Comparison of ENCODE assay signal across 11 cellular contexts in genomic region chr12:77060883-77061240, GRCh38. TPM values are rescaled to one million over a fixed set of nuclear protein-coding genes. Genes with fewer than 3 reads are reported as not detected.
A peak's percentile ranks its signal among the peaks of the same experiment; 100 is the strongest.
DNase-seq lines count a peak whose midpoint lies in the region; ATAC-seq, FAIRE-seq and TF ChIP-seq lines count a peak whose summit lies in the region.
"Had no signal": no experiment of that assay in that cellular context is flagged by ENCODE, and none has a peak within 500 bp of the region (broad histone marks: within the 10 kb centered on the region; RNA-seq: fewer than 3 reads in every experiment).

No MANE protein-coding gene starts in this region.

- POLR2A ChIA-PET in GM12878 (lab: Charles Lee): interaction anchor here (0.6 to 3.8 kb wide), 4 partner anchors 10 to 1580 kb away, joined by 3 to 18 read pairs (median 8); no protein-coding TSS in a partner anchor

- H3K9me3 ChIP-seq in GM12878 (replicated peaks; ENCODE audit: control insufficient read depth, insufficient read depth, low read length): no peaks in the 10 kb centered on the region

- WGBS in GM12878 (ENCODE audit: insufficient coverage, insufficient replicate concordance, low lambda C conversion rate, missing lambda C conversion rate): 5% methylated on average over 5 of the region's 5 CpGs

- peak overlapping the region; percentile 89 for H3K27ac ChIP-seq in GM12878 (ENCODE audit: control insufficient read depth, insufficient read depth)
- H3K27ac ChIP-seq: dorsolateral prefrontal cortex had no signal

- H3K36me3 ChIP-seq in GM12878 (ENCODE audit: control insufficient read depth in 2 of 2, insufficient read depth in 2 of 2, low read length in 1 of 2): peaks cover 0 to 17% of the 10 kb centered on the region in 2 experiments

- CTCF ChIA-PET in GM12878 (lab: Yijun Ruan, JAX): interaction anchor here (1.4 to 4.5 kb wide), 4 partner anchors 11 to 50 kb away, joined by 6 to 45 read pairs (median 8); no protein-coding TSS in a partner anchor

- no TSS peak for BruUV-seq in GM12878 (replicated peaks; lab: Mats Ljungman, UMichigan)

- H3K4me3 Mint-ChIP-seq in stimulated activated naive CD8-positive, alpha-beta T cell treated with anti-CD3 and anti-CD28 coated beads, Interleukin-15, amount 100 ng/mL, for 72 hours: no peak overlapping the region

- RAD21 ChIA-PET in GM12878 (lab: Charles Lee; ENCODE audit: unreplicated experiment): interaction anchor here (0.9 to 2.4 kb wide), 5 partner anchors 10 to 264 kb away, joined by 3 to 17 read pairs (median 5); no protein-coding TSS in a partner anchor

- no peak for TF ChIP-seq RAD21 in GM12878 (IDR thresholded peaks at IDR 0.05; ENCODE audit: insufficient read depth, low read depth, low read length)

- H3K27me3 Mint-ChIP-seq in stimulated activated naive CD8-positive, alpha-beta T cell treated with anti-CD3 and anti-CD28 coated beads, Interleukin-15, amount 100 ng/mL, for 72 hours: peaks cover 16% of the 10 kb centered on the region

- DNase-seq in GM12878 (ENCODE audit: low read depth, low spot score) (peak; percentile 53), kidney tubule cell (ENCODE audit: low spot score) (no peak), NAMALWA (ENCODE audit: low spot score) (no peak)
- no peak for DNase-seq in stimulated activated naive CD8-positive, alpha-beta T cell treated with anti-CD3 and anti-CD28 coated beads, Interleukin-15, amount 100 ng/mL, for 72 hours
- DNase-seq: activated effector memory CD4-positive, alpha-beta T cell treated with anti-CD3 and anti-CD28 coated beads, Interleukin-2, amount 50 U/mL, for 16 hours; dorsolateral prefrontal cortex; NCI-H526 treated with DMSO at 0.1 percent for 48 hours had no signal

- H3K4me2 ChIP-seq in GM12878 (ENCODE audit: control insufficient read depth, insufficient read depth): peak overlapping the region; percentile 93

- intact Hi-C loops in GM12878 (cut with micrococcal nuclease; ENCODE audit: unreplicated experiment): loop anchor here (5.0 kb wide), 1 partner anchor 294 kb away; no protein-coding TSS in a partner anchor

- peak; percentile 61 for FAIRE-seq in GM12878 (lab: Jason Lieb, UNC)
- FAIRE-seq: TTC549 had no signal

- no peaks in the 10 kb centered on the region for H3K27me3 ChIP-seq in GM12878 (replicated peaks in 1 of 2; ENCODE audit: control insufficient read depth in 2 of 2, insufficient read depth in 2 of 2, low read length in 1 of 2)

- ATAC-seq in GM18868 (IDR thresholded peaks at IDR 0.05; ENCODE audit: unreplicated experiment): peak; percentile 38
- peak; percentile 47 for ATAC-seq in GM21717 (IDR thresholded peaks at IDR 0.05; ENCODE audit: unreplicated experiment)
- ATAC-seq in HG03175 (IDR thresholded peaks at IDR 0.05; ENCODE audit: unreplicated experiment): peak; percentile 30
- ATAC-seq in GM12878: peak; percentile 39
- no peak for ATAC-seq in stimulated activated naive CD8-positive, alpha-beta T cell treated with anti-CD3 and anti-CD28 coated beads, Interleukin-15, amount 100 ng/mL, for 72 hours

- in situ Hi-C loops in GM12878 (cut with MboI): loop anchor here (25.0 kb wide), 1 partner anchor 974 kb away; the partner anchor contains the start of gene NAP1L1

- peak overlapping the region; percentile 43 for H3K4me3 ChIP-seq in GM12878
- H3K4me3 ChIP-seq: dorsolateral prefrontal cortex had no signal

- TF ChIP-seq EP300 in GM12878 (IDR thresholded peaks at IDR 0.05; ENCODE audit: borderline replicate concordance in 1 of 2, control insufficient read depth in 1 of 2, low read depth in 2 of 2, low read length in 2 of 2): no peak

- peak overlapping the region; percentile 17 for H2AFZ ChIP-seq in GM12878 (ENCODE audit: control insufficient read depth, low read depth, low read length)

- H3K79me2 ChIP-seq in GM12878 (ENCODE audit: control insufficient read depth, insufficient read depth, low read length): peaks cover 59% of the 10 kb centered on the region

- TF ChIP-seq POLR2A in GM12878 (IDR thresholded peaks at IDR 0.05; ENCODE audit: low read depth, low read length): no peak

- H3K9ac ChIP-seq in GM12878 (ENCODE audit: control insufficient read depth, insufficient read depth, low read length): peak overlapping the region; percentile 35; the same call in 1 of the 2 replicates

- TF ChIP-seq CTCF in GM12878 (IDR thresholded peaks at IDR 0.05 in 2 of 3, conservative IDR thresholded peaks at IDR 0.05 in 1 of 3; ENCODE audit: control insufficient read depth in 2 of 3, extremely low read depth in 1 of 3, insufficient read depth in 1 of 3, low read depth in 3 of 3, low read length in 3 of 3): no peak

- no peak overlapping the region for H3K27ac Mint-ChIP-seq in stimulated activated naive CD8-positive, alpha-beta T cell treated with anti-CD3 and anti-CD28 coated beads, Interleukin-15, amount 100 ng/mL, for 72 hours

- H4K20me1 ChIP-seq in GM12878 (ENCODE audit: control insufficient read depth, insufficient read depth): no peaks in the 10 kb centered on the region

- H3K4me1 ChIP-seq in GM12878 (ENCODE audit: control insufficient read depth, insufficient read depth, low read length): peaks cover 29% of the 10 kb centered on the region

- no peaks in the 10 kb centered on the region for H3K9me3 Mint-ChIP-seq in stimulated activated naive CD8-positive, alpha-beta T cell treated with anti-CD3 and anti-CD28 coated beads, Interleukin-15, amount 100 ng/mL, for 72 hours

- SMC1A ChIA-PET in GM12878 (lab: Charles Lee; ENCODE audit: uncharacterized antibody, unreplicated experiment): interaction anchor here (0.9 to 5.1 kb wide), 7 partner anchors 8 to 41 kb away, joined by 4 to 40 read pairs (median 7); no protein-coding TSS in a partner anchor

- H3K4me1 Mint-ChIP-seq in stimulated activated naive CD8-positive, alpha-beta T cell treated with anti-CD3 and anti-CD28 coated beads, Interleukin-15, amount 100 ng/mL, for 72 hours: no peaks in the 10 kb centered on the region

TF ChIP-seq in GM12878, 131 proteins besides CTCF, POLR2A, EP300 and RAD21 (continues in another document):
- peak; percentile 54; the same call in 1 of the 2 replicates for TF ChIP-seq BCL11A (IDR thresholded peaks at IDR 0.05; ENCODE audit: low read depth, low read length)
- no peak for TF ChIP-seq E4F1 (IDR thresholded peaks at IDR 0.05; ENCODE audit: borderline replicate concordance, partially characterized antibody)
- no peak for TF ChIP-seq E2F8 (IDR thresholded peaks at IDR 0.05; ENCODE audit: low read depth, partially characterized antibody)
- TF ChIP-seq CBFB (IDR thresholded peaks at IDR 0.05; ENCODE audit: low read depth): peak; percentile 79
- TF ChIP-seq JUNB (IDR thresholded peaks at IDR 0.05): 0 out of 2 replicates have a peak, but pooled peaks have one; percentile 40
- TF ChIP-seq ESRRA (IDR thresholded peaks at IDR 0.05; ENCODE audit: low read length): no peak

RNA-seq across cellular contexts. Expression of gene E2F7, which starts 4.5 kb away (rescaled TPM):
- total RNA-seq in GM12878 (2013; cell fraction: nucleolus; rRNA removed): 48.1 and 50.4 TPM in 2 replicates
- total RNA-seq in GM12878 (2014; rRNA removed) (16.9 and 17.7 TPM in 2 replicates), GM12878 (2014; rRNA removed; fragmentation: Illumina TruSeq; extraction: Trizol) (21.2 and 22.3 TPM in 2 replicates), GM12878 (2021) (26.1 and 29.7 TPM in 2 replicates)
- 3.2 TPM for polyA plus RNA-seq in GM12878 (2011; ENCODE audit: low read depth)
- polyA plus RNA-seq in GM12878 (2011; rRNA removed) (15.6 and 18.0 TPM in 2 replicates), GM12878 (2014; fragmentation: Illumina TruSeq; extraction: Trizol) (32.1 and 34.2 TPM in 2 replicates), GM12878 (2014; fragmentation: Nextera tagmentation; extraction: Ambion mirVana) (1 to 10 TPM; 5.6 to 7.0 TPM), GM12878 (2014; rRNA removed) (18.1 and 18.5 TPM in 2 replicates), GM12878 (2016; fragmentation: Nextera tagmentation; extraction: Ambion mirVana) (10 to 100 TPM; 24.7 to 27.4 TPM)
- polyA plus RNA-seq in GM12878 (2011; cell fraction: cytosol; rRNA removed): 9.6 and 9.9 TPM in 2 replicates
- 34.9 and 45.1 TPM in 2 replicates for polyA plus RNA-seq in GM12878 (2011; cell fraction: nucleus; rRNA removed)
- 5.4 and 6.7 TPM in 2 replicates for polyA plus RNA-seq in GM12878 (2012)
- polyA minus RNA-seq in GM12878 (2011; rRNA and poly(A)+ RNA removed): 13.2 and 13.4 TPM in 2 replicates
- 7.2 and 7.7 TPM in 2 replicates for polyA minus RNA-seq in GM12878 (2011; cell fraction: cytosol; rRNA and poly(A)+ RNA removed)
- 30.2 and 55.2 TPM in 2 replicates for polyA minus RNA-seq in GM12878 (2011; cell fraction: nucleus; rRNA and poly(A)+ RNA removed)
